Comparison of ENCODE assay signal across 1 cellular context in genomic region chr14:101330416-101331140, GRCh38.
TF ChIP-seq lines count a peak whose summit lies in the region.

No MANE protein-coding gene starts in this region.

TF ChIP-seq in HepG2, 621 proteins besides CTCF, POLR2A, EP300 and RAD21 (continued from another document and continues in another):
- TF ChIP-seq ZBTB40 (IDR thresholded peaks at IDR 0.05) (no peak), ZBTB40 (CRISPR knock-in tag; IDR thresholded peaks at IDR 0.05) (peak; percentile 15; the same call in 1 of the 2 replicates), ZSCAN25 (CRISPR knock-in tag; IDR thresholded peaks at IDR 0.05) (no peak), ZSCAN5A (CRISPR knock-in tag; IDR thresholded peaks at IDR 0.05; ENCODE audit: borderline replicate concordance) (no peak), POGZ (CRISPR knock-in tag; IDR thresholded peaks at IDR 0.05) (peak; percentile 64), ZNF704 (CRISPR knock-in tag; IDR thresholded peaks at IDR 0.05; ENCODE audit: borderline replicate concordance) (no peak), ZNF460 (CRISPR knock-in tag; IDR thresholded peaks at IDR 0.05; ENCODE audit: borderline replicate concordance) (no peak), LCORL (IDR thresholded peaks at IDR 0.05) (no peak), LCORL (CRISPR knock-in tag; IDR thresholded peaks at IDR 0.05) (peak; percentile 84), HHEX (CRISPR knock-in tag; IDR thresholded peaks at IDR 0.05) (no peak), RFXAP (CRISPR knock-in tag; IDR thresholded peaks at IDR 0.05; ENCODE audit: borderline replicate concordance) (no peak), TFAP4 (IDR thresholded peaks at IDR 0.05; ENCODE audit: borderline replicate concordance, low read depth) (peak; percentile 37; the same call in 1 of the 2 replicates), CC2D1A (CRISPR knock-in tag; IDR thresholded peaks at IDR 0.05) (no peak), PAX8 (CRISPR knock-in tag; IDR thresholded peaks at IDR 0.05; ENCODE audit: borderline replicate concordance) (no peak), MLX (CRISPR knock-in tag; IDR thresholded peaks at IDR 0.05) (no peak), NONO (IDR thresholded peaks at IDR 0.05) (no peak), NONO (CRISPR knock-in tag; conservative IDR thresholded peaks at IDR 0.05) (peak; percentile 42; the same call in 1 of the 2 replicates), NCOR1 (IDR thresholded peaks at IDR 0.05; ENCODE audit: borderline replicate concordance, low read length) (0 out of 2 replicates have a peak, but pooled peaks have one; percentile 27), ZNF207 (IDR thresholded peaks at IDR 0.05; ENCODE audit: borderline replicate concordance) (no peak), TIGD3 (CRISPR knock-in tag; IDR thresholded peaks at IDR 0.05; ENCODE audit: borderline replicate concordance) (no peak), GATAD2A (CRISPR knock-in tag; IDR thresholded peaks at IDR 0.05) (peak; percentile 94), SSRP1 (CRISPR knock-in tag; IDR thresholded peaks at IDR 0.05) (0 out of 2 replicates have a peak, but pooled peaks have one; percentile 60), TAF1 (CRISPR knock-in tag; IDR thresholded peaks at IDR 0.05) (no peak), ZBTB10 (CRISPR knock-in tag; IDR thresholded peaks at IDR 0.05; ENCODE audit: borderline replicate concordance) (0 out of 2 replicates have a peak, but pooled peaks have one; percentile 32), ZNF326 (CRISPR knock-in tag; IDR thresholded peaks at IDR 0.05; ENCODE audit: borderline replicate concordance) (no peak), ZNF407 (CRISPR knock-in tag; IDR thresholded peaks at IDR 0.05; ENCODE audit: not compliant biosample characterization) (no peak)
